In genomic region chr5:69295088-69295754, GRCh38 we compare ENCODE assay signal across 15 cellular contexts. TPM values are rescaled to one million over a fixed set of nuclear protein-coding genes. Genes with fewer than 3 reads are reported as not detected.
DNase-seq lines count a peak whose midpoint lies in the region; ATAC-seq, FAIRE-seq and TF ChIP-seq lines count a peak whose summit lies in the region.
"Had no signal": no experiment of that assay in that cellular context is flagged by ENCODE, and none has a peak within 500 bp of the region (broad histone marks: within the 10 kb centered on the region; RNA-seq: fewer than 3 reads in every experiment).

No MANE protein-coding gene starts in this region.

- H3K27me3 ChIP-seq in bronchial epithelial cell (ENCODE audit: control insufficient read depth, insufficient read depth, low read length) (no peaks in the 10 kb centered on the region), uterus (no peaks in the 10 kb centered on the region)
- H3K27me3 ChIP-seq: Peyer's patch had no signal

- TF ChIP-seq POLR2A in uterus (IDR thresholded peaks at IDR 0.05): no peak

- H3K36me3 ChIP-seq in bronchial epithelial cell (ENCODE audit: control insufficient read depth, insufficient read depth, low read length) (no peaks in the 10 kb centered on the region), uterus (no peaks in the 10 kb centered on the region)
- H3K36me3 ChIP-seq: HAP-1 had no signal

- no peak for FAIRE-seq in HTR-8/SVneo (lab: Jason Lieb, UNC)
- FAIRE-seq in bronchial epithelial cell (lab: Jason Lieb, UNC): no peak

- no peaks in the 10 kb centered on the region for H3K9me3 ChIP-seq in uterus
- H3K9me3 ChIP-seq: HAP-1, Peyer's patch had no signal

- H3K27ac ChIP-seq in uterus: no peak overlapping the region
- H3K27ac ChIP-seq: Peyer's patch had no signal

- H3K4me1 ChIP-seq in uterus: no peaks in the 10 kb centered on the region
- H3K4me1 ChIP-seq: HAP-1, Peyer's patch had no signal

- no peak for TF ChIP-seq CTCF in AG10803 (conservative IDR thresholded peaks at IDR 0.05; ENCODE audit: low read length)
- no peak for TF ChIP-seq CTCF in bronchial epithelial cell (IDR thresholded peaks at IDR 0.05; ENCODE audit: insufficient read depth, low read length, severe bottlenecking)
- no peak for TF ChIP-seq CTCF in uterus (IDR thresholded peaks at IDR 0.05)

- DNase-seq in AG10803 (ENCODE audit: low read depth) (peak; percentile 21), HTR-8/SVneo (ENCODE audit: insufficient read length, low spot score) (peak; percentile 41), bronchial epithelial cell (ENCODE audit: low read depth) (peak; percentile 35), iris pigment epithelial cell (ENCODE audit: low read depth) (peak; percentile 71), uterus (no peak), NOMO-1 treated with DMSO at 0.1 percent for 48 hours (lab: John Stamatoyannopoulos, UW; ENCODE audit: unreplicated experiment) (no peak), C1 segment of cervical spinal cord (lab: John Stamatoyannopoulos, UW) (no peak)
- DNase-seq: activated CD4-positive, alpha-beta T cell treated with anti-CD3 and anti-CD28 coated beads for 1 hour; activated naive CD4-positive, alpha-beta T cell treated with anti-CD3 and anti-CD28 coated beads for 36 hours; CD8-positive, alpha-beta T cell; effector CD8-positive, alpha-beta T cell; Kasumi-1; Peyer's patch had no signal

- intact Hi-C loops in uterus (cut with DNase I; ENCODE audit: low total_unique reads): no loop called here

- no peak overlapping the region for H3K4me3 ChIP-seq in AG10803 (ENCODE audit: low read length)
- H3K4me3 ChIP-seq in bronchial epithelial cell (ENCODE audit: low read depth, low read length): no peak overlapping the region
- no peak overlapping the region for H3K4me3 ChIP-seq in uterus
- H3K4me3 ChIP-seq: HAP-1, Peyer's patch had no signal

- no peak for ATAC-seq in HG03139 (IDR thresholded peaks at IDR 0.05; ENCODE audit: unreplicated experiment)
- ATAC-seq: CD8-positive, alpha-beta T cell had no signal

RNA-seq across cellular contexts. Expression of gene CCDC125, which starts 37.4 kb away (rescaled TPM):
- 3.4 and 5.5 TPM in 2 replicates for total RNA-seq in bronchial epithelial cell
- total RNA-seq in uterus: 1 to 10 TPM; 1.8 to 9.9 (median 6.6) TPM

Comparison
In these comparisons a context has a peak if more than half of its experiments do, and no peak if none do; other contexts are left out.
1. DNase-seq: peak in AG10803 (single experiment), HTR-8/SVneo (single experiment), bronchial epithelial cell (single experiment) and iris pigment epithelial cell (single experiment); none in uterus (0 of 2), NOMO-1 treated with DMSO at 0.1 percent for 48 hours (single experiment) and C1 segment of cervical spinal cord (0 of 14).